ENCODE assay signal across 25 cellular contexts in the genomic region with DNA sequence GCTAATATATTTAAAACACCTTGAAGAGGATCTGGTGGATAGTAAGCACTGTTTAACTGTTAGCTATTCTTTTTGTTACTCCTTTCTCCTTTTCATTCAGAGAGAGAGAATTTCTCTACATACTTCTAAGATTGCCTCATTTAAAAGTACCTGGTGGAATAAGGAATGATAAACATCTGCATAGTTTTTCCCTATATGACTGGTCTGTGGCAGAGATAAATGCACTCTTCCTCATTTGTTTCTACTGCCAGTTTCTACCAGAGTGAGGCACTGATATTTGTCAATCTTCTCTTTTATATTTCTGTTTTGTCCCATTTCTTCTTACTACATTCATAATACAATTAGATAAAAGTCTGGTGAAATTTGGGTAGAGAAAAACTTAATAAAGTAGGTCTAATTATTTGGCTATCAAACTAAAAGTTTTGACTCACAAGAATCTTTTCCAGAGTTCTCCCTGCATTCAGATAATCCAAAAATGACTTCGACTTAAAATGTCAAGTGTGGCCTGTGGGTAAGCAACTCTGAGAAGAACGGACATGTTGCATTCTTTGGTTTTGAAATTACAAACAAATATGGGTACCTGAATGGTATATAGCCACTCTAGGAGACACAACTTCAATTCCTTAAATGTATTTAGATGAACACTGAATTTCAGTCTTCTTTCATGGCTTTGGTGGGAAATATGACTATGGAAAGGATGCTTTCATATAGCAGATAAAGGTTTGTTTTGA. TPM values are rescaled to one million over a fixed set of nuclear protein-coding genes. Genes with fewer than 3 reads are reported as not detected.
DNase-seq lines count a peak whose midpoint lies in the region; ATAC-seq, FAIRE-seq and TF ChIP-seq lines count a peak whose summit lies in the region.
"Had no signal": no experiment of that assay in that cellular context is flagged by ENCODE, and none has a peak within 500 bp of the region (broad histone marks: within the 10 kb centered on the region; RNA-seq: fewer than 3 reads in every experiment).

No MANE protein-coding gene starts in this region.

- no peaks in the 10 kb centered on the region for H3K4me1 ChIP-seq in mesenchymal stem cell (ENCODE audit: control insufficient read depth, insufficient read depth, low read depth, low read length)
- H3K4me1 ChIP-seq: Peyer's patch had no signal

- no peak overlapping the region for H4K8ac ChIP-seq in mesenchymal stem cell (ENCODE audit: low read length)

- no peak overlapping the region for H3K4me2 ChIP-seq in mesenchymal stem cell (ENCODE audit: low read length, poor library complexity, severe bottlenecking)
- H3K4me2 ChIP-seq: SK-N-SH had no signal

- WGBS in mesenchymal stem cell: no CpG with 5 or more reads among the region's 2 CpGs

- peak; percentile 63 for FAIRE-seq in GM12892 (lab: Jason Lieb, UNC)
- peak; percentile 67 for FAIRE-seq in H54 (lab: Jason Lieb, UNC)
- FAIRE-seq: H1, kidney had no signal

- no peaks in the 10 kb centered on the region for H3K9me3 ChIP-seq in mesenchymal stem cell (ENCODE audit: control insufficient read depth, low read length)
- H3K9me3 ChIP-seq: Peyer's patch, SK-N-SH, thyroid gland had no signal

- ATAC-seq in left ventricle myocardium superior (no peak), HG03097 (IDR thresholded peaks at IDR 0.05; ENCODE audit: low FRiP score, unreplicated experiment) (no peak)
- ATAC-seq: stimulated activated naive CD8-positive, alpha-beta T cell treated with anti-CD3 and anti-CD28 coated beads, Interleukin-15, Interleukin-2, amounts not matched to agents 100 U/mL and 50 U/mL, for 24 hours had no signal

- no peak overlapping the region for H3K18ac ChIP-seq in mesenchymal stem cell (ENCODE audit: low read depth in 1 of 2, low read length in 2 of 2)

- H3K27me3 ChIP-seq in mesenchymal stem cell (ENCODE audit: control insufficient read depth in 1 of 2, insufficient read depth in 1 of 2, low read length in 2 of 2): no peaks in the 10 kb centered on the region
- H3K27me3 ChIP-seq: Peyer's patch, thyroid gland had no signal

- H2AFZ ChIP-seq in mesenchymal stem cell (ENCODE audit: low read depth, low read length): no peak overlapping the region

- no peak for TF ChIP-seq CTCF in epithelial cell of esophagus (IDR thresholded peaks at IDR 0.05; ENCODE audit: insufficient read depth, low read depth, low read length, missing control alignments)

- H3K27ac ChIP-seq in mesenchymal stem cell (ENCODE audit: low read length, poor library complexity, severe bottlenecking): no peak overlapping the region
- H3K27ac ChIP-seq: Peyer's patch, thyroid gland had no signal

- H3K9ac ChIP-seq in mesenchymal stem cell (ENCODE audit: low read length): no peak overlapping the region
- H3K9ac ChIP-seq: SK-N-SH had no signal

- no peak overlapping the region for H2BK12ac ChIP-seq in mesenchymal stem cell (ENCODE audit: low read length in 2 of 2)

- H2BK5ac ChIP-seq in mesenchymal stem cell (ENCODE audit: low read depth, low read length, poor library complexity, severe bottlenecking): no peak overlapping the region

- no peak overlapping the region for H2BK15ac ChIP-seq in mesenchymal stem cell (ENCODE audit: low read depth, poor library complexity, severe bottlenecking)

- DNase-seq in GM12892 (ENCODE audit: insufficient read length) (no peak), H54 (ENCODE audit: insufficient read length, low spot score) (no peak), MV-4-11 (lab: John Stamatoyannopoulos, UW) (peak; percentile 39), epithelial cell of esophagus (ENCODE audit: low read depth) (peak; percentile 32), left ventricle myocardium superior (no peak), mesenchymal stem cell (no peak), RPMI8226 (no peak)
- DNase-seq: activated naive CD4-positive, alpha-beta T cell treated with anti-CD3 and anti-CD28 coated beads, Interleukin-2, amount 50 U/mL, for 16 hours; activated T-cell treated with anti-CD3 and anti-CD28 coated beads, Interleukin-2, amount 50 U/mL, for 24 hours; CD4-positive, CD25-positive, alpha-beta regulatory T cell; cerebellar nuclear complex; DMS153; GF-D8; IMR-90; kidney; NCI-H345; Peyer's patch; SK-N-SH; stimulated activated CD4-positive, alpha-beta T cell treated with anti-CD3 and anti-CD28 coated beads, Interleukin-2, amount 100 ng/mL, for 24 hours; stimulated activated naive CD8-positive, alpha-beta T cell treated with anti-CD3 and anti-CD28 coated beads, Interleukin-15, Interleukin-2, amounts not matched to agents 100 U/mL and 50 U/mL, for 24 hours; thyroid gland had no signal

- no peak overlapping the region for H2BK120ac ChIP-seq in mesenchymal stem cell (ENCODE audit: low read depth, low read length)

- no peaks in the 10 kb centered on the region for H3K36me3 ChIP-seq in mesenchymal stem cell (ENCODE audit: control insufficient read depth in 1 of 2, insufficient read depth in 2 of 2, low read depth in 1 of 2, low read length in 2 of 2)
- H3K36me3 ChIP-seq: Peyer's patch, thyroid gland had no signal

- TF ChIP-seq POLR2A in GM12892 (IDR thresholded peaks at IDR 0.05; ENCODE audit: low read depth, low read length): no peak
- no peak for TF ChIP-seq POLR2A in H54 (IDR thresholded peaks at IDR 0.05; ENCODE audit: low read depth, low read length)

- no peak overlapping the region for H3K4ac ChIP-seq in mesenchymal stem cell (ENCODE audit: low read depth in 1 of 2, low read length in 2 of 2)

- no peak overlapping the region for H2AK5ac ChIP-seq in mesenchymal stem cell (ENCODE audit: low read length, severe bottlenecking)

- no peak overlapping the region for H4K91ac ChIP-seq in mesenchymal stem cell (ENCODE audit: low read length)

- intact Hi-C loops in left ventricle myocardium superior (cut with micrococcal nuclease): no loop called here

- no peak overlapping the region for H3K23ac ChIP-seq in mesenchymal stem cell (ENCODE audit: low read length in 2 of 2)

- H3K79me1 ChIP-seq in mesenchymal stem cell (replicated peaks; ENCODE audit: low read length, poor library complexity, severe bottlenecking): no peaks in the 10 kb centered on the region

- H3K14ac ChIP-seq in mesenchymal stem cell (ENCODE audit: low read length in 2 of 2): no peak overlapping the region

- H3K4me3 ChIP-seq in epithelial cell of esophagus (ENCODE audit: low read length): no peak overlapping the region
- no peak overlapping the region for H3K4me3 ChIP-seq in mesenchymal stem cell (ENCODE audit: insufficient read depth in 1 of 2, low read depth in 1 of 2, low read length in 2 of 2)
- H3K4me3 ChIP-seq: Peyer's patch, thyroid gland had no signal

RNA-seq across cellular contexts. Expression of gene RNLS, which starts 38.8 kb away (rescaled TPM):
- polyA plus RNA-seq in GM12892 (2012; ENCODE audit: missing spikeins): 4.7 TPM
- 23.1 TPM for total RNA-seq in left ventricle myocardium superior
- 6.3 TPM for polyA plus RNA-seq in mesenchymal stem cell (2013, experiment 1 of 2)
- 6.8 TPM for polyA plus RNA-seq in mesenchymal stem cell (2013, experiment 2 of 2)
- polyA plus RNA-seq: SK-N-SH had no signal

RNA-seq across cellular contexts. Expression of gene LIPJ, which starts 42.3 kb away (rescaled TPM):
- polyA plus RNA-seq in GM12892 (2012; ENCODE audit: missing spikeins): 0.06 TPM
- total RNA-seq in left ventricle myocardium superior: not detected
- not detected for polyA plus RNA-seq in mesenchymal stem cell (2013, experiment 1 of 2)
- polyA plus RNA-seq in mesenchymal stem cell (2013, experiment 2 of 2): not detected
- total RNA-seq: CD4-positive, CD25-positive, alpha-beta regulatory T cell; H1; IMR-90; kidney; lung microvascular endothelial cell; Peyer's patch; pulmonary artery endothelial cell had no signal
- polyA plus RNA-seq: CD4-positive, CD25-positive, alpha-beta regulatory T cell; H1; IMR-90; SK-N-SH had no signal

Comparison
In these comparisons a context has a peak if more than half of its experiments do, and no peak if none do; other contexts are left out.
1. DNase-seq: peak in MV-4-11 (single experiment) and epithelial cell of esophagus (single experiment); none in GM12892 (single experiment), H54 (single experiment), left ventricle myocardium superior (single experiment), mesenchymal stem cell (single experiment) and RPMI8226 (single experiment).